Comparison of ENCODE assay signal across 16 cellular contexts in genomic region chr14:102796661-102797190, GRCh38.
"Had no signal": no experiment of that assay in that cellular context is flagged by ENCODE, and none has a peak within 500 bp of the region (broad histone marks: within the 10 kb centered on the region; RNA-seq: fewer than 3 reads in every experiment).

No MANE protein-coding gene starts in this region.

- H3K4me3 Mint-ChIP-seq: activated CD4-positive, alpha-beta T cell treated with anti-CD3 and anti-CD28 coated beads, Interleukin-2, amount 10 ng/mL, durations not matched to agents 7 days and 5 days; T-helper 1 cell treated with Interleukin-12 subunit alpha and Interleukin-12 subunit beta and Interleukin-4 antibody, amounts not matched to agents 30 μg/mL and 1 μg/mL, for 36 hours; WTC11 had no signal

- H3K27ac Mint-ChIP-seq: T-helper 1 cell treated with Interleukin-12 subunit alpha and Interleukin-12 subunit beta and Interleukin-4 antibody, amounts not matched to agents 30 μg/mL and 1 μg/mL, for 36 hours; WTC11 had no signal

- H3K4me3 ChIP-seq: coronary artery, gastrocnemius medialis, heart right ventricle, left ventricle myocardium inferior, transverse colon had no signal

- H3K9me3 ChIP-seq: gastrocnemius medialis, transverse colon had no signal

- ATAC-seq: gastrocnemius medialis, heart right ventricle, SK-N-SH treated with all-trans-retinoic acid at 6 μM for 48 hours, WTC11 had no signal

- H3K27ac ChIP-seq: coronary artery, gastrocnemius medialis, heart right ventricle, left ventricle myocardium inferior, transverse colon had no signal

- H3K4me1 ChIP-seq: gastrocnemius medialis had no signal

- DNase-seq: activated CD4-positive, alpha-beta T cell treated with anti-CD3 and anti-CD28 coated beads, Interleukin-2, amount 10 ng/mL, durations not matched to agents 7 days and 5 days; activated naive CD4-positive, alpha-beta T cell treated with Interleukin-2 at 50 U/mL for 16 hours; caudate nucleus; effector CD4-positive, alpha-beta T cell; gastrocnemius medialis; heart right ventricle; kidney; left ventricle myocardium inferior; mesendoderm; posterior cingulate gyrus; substantia nigra; transverse colon had no signal

- H3K36me3 ChIP-seq: gastrocnemius medialis, left ventricle myocardium inferior, transverse colon had no signal

- H3K27me3 Mint-ChIP-seq: activated CD4-positive, alpha-beta T cell treated with anti-CD3 and anti-CD28 coated beads, Interleukin-2, amount 10 ng/mL, durations not matched to agents 7 days and 5 days had no signal

- H3K27me3 ChIP-seq: gastrocnemius medialis, heart right ventricle, transverse colon had no signal
